In the genomic region with DNA sequence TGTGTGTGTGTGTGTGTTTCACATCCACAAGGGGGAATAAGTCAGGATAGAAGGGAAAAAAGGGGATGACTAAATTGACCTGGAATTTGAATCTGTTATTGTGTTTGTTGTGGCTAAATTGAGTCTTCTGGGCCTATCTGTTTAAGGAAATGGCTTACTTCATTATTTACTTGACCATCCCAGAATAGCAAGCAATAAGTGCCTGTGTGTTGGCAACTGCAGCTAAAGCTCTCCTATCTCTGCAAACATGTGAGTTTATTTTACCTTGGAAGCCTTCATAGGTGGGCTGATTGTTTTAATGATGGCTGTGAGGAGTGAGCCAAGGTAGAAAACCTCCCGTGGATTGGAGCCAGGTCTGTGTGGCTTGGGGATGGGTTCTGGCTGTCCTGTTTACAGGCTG, we compare ENCODE assay signal across 11 cellular contexts.
A peak's percentile ranks its signal among the peaks of the same experiment; 100 is the strongest.
DNase-seq lines count a peak whose midpoint lies in the region; ATAC-seq and TF ChIP-seq lines count a peak whose summit lies in the region.
"Had no signal": no experiment of that assay in that cellular context is flagged by ENCODE, and none has a peak within 500 bp of the region (broad histone marks: within the 10 kb centered on the region; RNA-seq: fewer than 3 reads in every experiment).

No MANE protein-coding gene starts in this region.

- intact Hi-C loops in prostate gland (cut with DNase I) = no loop called here

- H3K9me3 Mint-ChIP-seq in activated T-cell treated with anti-CD3 and anti-CD28 coated beads, Interleukin-2, amount 50 U/mL, for 72 hours = peaks cover 2 to 3% of the 10 kb centered on the region in 2 donors
- H3K9me3 Mint-ChIP-seq: activated CD4-positive, alpha-beta memory T cell treated with anti-CD3 and anti-CD28 coated beads for 36 hours had no signal

- H3K4me3 Mint-ChIP-seq in activated T-cell treated with anti-CD3 and anti-CD28 coated beads, Interleukin-2, amount 50 U/mL, for 72 hours = no peak overlapping the region
- H3K4me3 Mint-ChIP-seq: activated CD4-positive, alpha-beta memory T cell treated with anti-CD3 and anti-CD28 coated beads for 36 hours; activated naive CD8-positive, alpha-beta T cell treated with anti-CD3 and anti-CD28 coated beads for 36 hours had no signal

- no peak for ATAC-seq in activated T-cell treated with anti-CD3 and anti-CD28 coated beads, Interleukin-2, amount 50 U/mL, for 72 hours (replicated peaks in 1 of 2)

- TF ChIP-seq POLR2A in prostate gland (IDR thresholded peaks at IDR 0.05) (no peak), suprapubic skin (IDR thresholded peaks at IDR 0.05) (no peak)

- no peaks in the 10 kb centered on the region for H3K27me3 ChIP-seq in prostate gland (replicated peaks; ENCODE audit: insufficient read depth)
- peaks cover 6% of the 10 kb centered on the region for H3K27me3 ChIP-seq in suprapubic skin

- H3K4me3 ChIP-seq in epithelial cell of esophagus (ENCODE audit: low read length) = no peak overlapping the region
- no peak overlapping the region for H3K4me3 ChIP-seq in prostate gland
- H3K4me3 ChIP-seq in suprapubic skin = no peak overlapping the region

- WGBS in prostate gland = 12% methylated on average over 1 of the region's 1 CpG
- 40% methylated on average over 1 of the region's 1 CpG for WGBS in suprapubic skin

- H3K27me3 Mint-ChIP-seq in activated T-cell treated with anti-CD3 and anti-CD28 coated beads, Interleukin-2, amount 50 U/mL, for 72 hours (ENCODE audit: low read depth) = peaks cover 11% of the 10 kb centered on the region
- H3K27me3 Mint-ChIP-seq: activated naive CD8-positive, alpha-beta T cell treated with anti-CD3 and anti-CD28 coated beads for 36 hours had no signal

- H3K4me1 ChIP-seq in prostate gland (replicated peaks) = no peaks in the 10 kb centered on the region
- no peaks in the 10 kb centered on the region for H3K4me1 ChIP-seq in suprapubic skin

- no peak for TF ChIP-seq EP300 in suprapubic skin (IDR thresholded peaks at IDR 0.05)

- H3K36me3 Mint-ChIP-seq in activated T-cell treated with anti-CD3 and anti-CD28 coated beads, Interleukin-2, amount 50 U/mL, for 72 hours (ENCODE audit: insufficient read depth in 2 of 2) = no peaks in the 10 kb centered on the region
- H3K36me3 Mint-ChIP-seq: activated CD4-positive, alpha-beta memory T cell treated with anti-CD3 and anti-CD28 coated beads for 36 hours; activated naive CD8-positive, alpha-beta T cell treated with anti-CD3 and anti-CD28 coated beads for 36 hours had no signal

- no peak for TF ChIP-seq CTCF in epithelial cell of esophagus (IDR thresholded peaks at IDR 0.05; ENCODE audit: insufficient read depth, low read depth, low read length, missing control alignments)
- TF ChIP-seq CTCF in prostate gland (IDR thresholded peaks at IDR 0.05) = no peak
- TF ChIP-seq CTCF in suprapubic skin (IDR thresholded peaks at IDR 0.05) = no peak

- no peaks in the 10 kb centered on the region for H3K36me3 ChIP-seq in prostate gland
- no peaks in the 10 kb centered on the region for H3K36me3 ChIP-seq in suprapubic skin

- DNase-seq in GM04504 (ENCODE audit: low read depth) (peak; percentile 40), NCI-H345 (lab: John Stamatoyannopoulos, UW) (peak; percentile 84), epithelial cell of esophagus (ENCODE audit: low read depth) (peak; percentile 28), prostate gland (ENCODE audit: low spot score) (peak; percentile 48), suprapubic skin (ENCODE audit: low spot score in 2 of 2) (no peak), OCI-M2 (lab: John Stamatoyannopoulos, UW; ENCODE audit: unreplicated experiment) (no peak), iPS-NIHi7 (ENCODE audit: extremely low spot score) (no peak)
- no peak for DNase-seq in activated T-cell treated with anti-CD3 and anti-CD28 coated beads, Interleukin-2, amount 50 U/mL, for 72 hours
- DNase-seq: activated CD4-positive, alpha-beta memory T cell treated with anti-CD3 and anti-CD28 coated beads for 36 hours; activated naive CD8-positive, alpha-beta T cell treated with anti-CD3 and anti-CD28 coated beads for 36 hours; NCI-H2171 had no signal

- H3K9me3 ChIP-seq in prostate gland (no peaks in the 10 kb centered on the region), suprapubic skin (no peaks in the 10 kb centered on the region)

- no peaks in the 10 kb centered on the region for H3K4me1 Mint-ChIP-seq in activated T-cell treated with anti-CD3 and anti-CD28 coated beads, Interleukin-2, amount 50 U/mL, for 72 hours (ENCODE audit: low read depth)
- H3K4me1 Mint-ChIP-seq: activated naive CD8-positive, alpha-beta T cell treated with anti-CD3 and anti-CD28 coated beads for 36 hours had no signal

- H3K27ac ChIP-seq in prostate gland (peak overlapping the region; percentile 12 to 30), suprapubic skin (no peak overlapping the region)

- no peak overlapping the region for H3K27ac Mint-ChIP-seq in activated T-cell treated with anti-CD3 and anti-CD28 coated beads, Interleukin-2, amount 50 U/mL, for 72 hours
- H3K27ac Mint-ChIP-seq: activated CD4-positive, alpha-beta memory T cell treated with anti-CD3 and anti-CD28 coated beads for 36 hours; activated naive CD8-positive, alpha-beta T cell treated with anti-CD3 and anti-CD28 coated beads for 36 hours had no signal

Comparison
In these comparisons a context has a peak if more than half of its experiments do, and no peak if none do; other contexts are left out.
1. DNase-seq: peak in GM04504 (single experiment), NCI-H345 (single experiment), epithelial cell of esophagus (single experiment) and prostate gland (single experiment); none in suprapubic skin (0 of 2), OCI-M2 (single experiment), activated T-cell treated with anti-CD3 and anti-CD28 coated beads, Interleukin-2, amount 50 U/mL, for 72 hours (0 of 2) and iPS-NIHi7 (single experiment).